Comparison of ENCODE assay signal across 2 cellular contexts in genomic region chr1:162560303-162561036, GRCh38.
TF ChIP-seq lines count a peak whose summit lies in the region.

No MANE protein-coding gene starts in this region.

TF ChIP-seq in SK-N-SH, 30 proteins besides CTCF, POLR2A, EP300 and RAD21 (continued from another document):
- TF ChIP-seq, protein P1, sequence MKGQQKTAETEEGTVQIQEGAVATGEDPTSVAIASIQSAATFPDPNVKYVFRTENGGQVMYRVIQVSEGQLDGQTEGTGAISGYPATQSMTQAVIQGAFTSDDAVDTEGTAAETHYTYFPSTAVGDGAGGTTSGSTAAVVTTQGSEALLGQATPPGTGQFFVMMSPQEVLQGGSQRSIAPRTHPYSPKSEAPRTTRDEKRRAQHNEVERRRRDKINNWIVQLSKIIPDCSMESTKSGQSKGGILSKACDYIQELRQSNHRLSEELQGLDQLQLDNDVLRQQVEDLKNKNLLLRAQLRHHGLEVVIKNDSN (IDR thresholded peaks at IDR 0.05; ENCODE audit: borderline replicate concordance, low read depth), result no peak
- no peak for TF ChIP-seq SMC3 (IDR thresholded peaks at IDR 0.05; ENCODE audit: low read depth, low read length)
- TF ChIP-seq GATA2 (CRISPR knock-in tag; IDR thresholded peaks at IDR 0.05), result no peak
- TF ChIP-seq, protein P2, sequence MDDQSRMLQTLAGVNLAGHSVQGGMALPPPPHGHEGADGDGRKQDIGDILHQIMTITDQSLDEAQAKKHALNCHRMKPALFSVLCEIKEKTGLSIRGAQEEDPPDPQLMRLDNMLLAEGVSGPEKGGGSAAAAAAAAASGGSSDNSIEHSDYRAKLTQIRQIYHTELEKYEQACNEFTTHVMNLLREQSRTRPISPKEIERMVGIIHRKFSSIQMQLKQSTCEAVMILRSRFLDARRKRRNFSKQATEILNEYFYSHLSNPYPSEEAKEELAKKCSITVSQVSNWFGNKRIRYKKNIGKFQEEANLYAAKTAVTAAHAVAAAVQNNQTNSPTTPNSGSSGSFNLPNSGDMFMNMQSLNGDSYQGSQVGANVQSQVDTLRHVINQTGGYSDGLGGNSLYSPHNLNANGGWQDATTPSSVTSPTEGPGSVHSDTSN (IDR thresholded peaks at IDR 0.05), result no peak
TF ChIP-seq in SK-N-SH: peak in this region for 0.

TF ChIP-seq in SK-N-SH treated with all-trans-retinoic acid at 6 μM for 48 hours, 23 proteins besides CTCF, POLR2A, EP300 and RAD21 (continued from another document):
- TF ChIP-seq, protein P3, sequence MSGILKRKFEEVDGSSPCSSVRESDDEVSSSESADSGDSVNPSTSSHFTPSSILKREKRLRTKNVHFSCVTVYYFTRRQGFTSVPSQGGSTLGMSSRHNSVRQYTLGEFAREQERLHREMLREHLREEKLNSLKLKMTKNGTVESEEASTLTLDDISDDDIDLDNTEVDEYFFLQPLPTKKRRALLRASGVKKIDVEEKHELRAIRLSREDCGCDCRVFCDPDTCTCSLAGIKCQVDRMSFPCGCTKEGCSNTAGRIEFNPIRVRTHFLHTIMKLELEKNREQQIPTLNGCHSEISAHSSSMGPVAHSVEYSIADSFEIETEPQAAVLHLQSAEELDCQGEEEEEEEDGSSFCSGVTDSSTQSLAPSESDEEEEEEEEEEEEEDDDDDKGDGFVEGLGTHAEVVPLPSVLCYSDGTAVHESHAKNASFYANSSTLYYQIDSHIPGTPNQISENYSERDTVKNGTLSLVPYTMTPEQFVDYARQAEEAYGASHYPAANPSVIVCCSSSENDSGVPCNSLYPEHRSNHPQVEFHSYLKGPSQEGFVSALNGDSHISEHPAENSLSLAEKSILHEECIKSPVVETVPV (CRISPR knock-in tag; IDR thresholded peaks at IDR 0.05), result no peak
- TF ChIP-seq TCF4 (CRISPR knock-in tag; IDR thresholded peaks at IDR 0.05; ENCODE audit: borderline replicate concordance) (no peak), ZC3H10 (CRISPR knock-in tag; IDR thresholded peaks at IDR 0.05) (no peak), TSHZ2 (CRISPR knock-in tag; IDR thresholded peaks at IDR 0.05) (no peak), CSDC2 (CRISPR knock-in tag; IDR thresholded peaks at IDR 0.05) (no peak), ZNF565 (CRISPR knock-in tag; conservative IDR thresholded peaks at IDR 0.05; ENCODE audit: low read depth) (no peak), PATZ1 (CRISPR knock-in tag; IDR thresholded peaks at IDR 0.05; ENCODE audit: borderline replicate concordance) (no peak)
TF ChIP-seq in SK-N-SH treated with all-trans-retinoic acid at 6 μM for 48 hours: peak in this region for 0.
